Comparison of ENCODE assay signal across 1 cellular context in the genomic region with DNA sequence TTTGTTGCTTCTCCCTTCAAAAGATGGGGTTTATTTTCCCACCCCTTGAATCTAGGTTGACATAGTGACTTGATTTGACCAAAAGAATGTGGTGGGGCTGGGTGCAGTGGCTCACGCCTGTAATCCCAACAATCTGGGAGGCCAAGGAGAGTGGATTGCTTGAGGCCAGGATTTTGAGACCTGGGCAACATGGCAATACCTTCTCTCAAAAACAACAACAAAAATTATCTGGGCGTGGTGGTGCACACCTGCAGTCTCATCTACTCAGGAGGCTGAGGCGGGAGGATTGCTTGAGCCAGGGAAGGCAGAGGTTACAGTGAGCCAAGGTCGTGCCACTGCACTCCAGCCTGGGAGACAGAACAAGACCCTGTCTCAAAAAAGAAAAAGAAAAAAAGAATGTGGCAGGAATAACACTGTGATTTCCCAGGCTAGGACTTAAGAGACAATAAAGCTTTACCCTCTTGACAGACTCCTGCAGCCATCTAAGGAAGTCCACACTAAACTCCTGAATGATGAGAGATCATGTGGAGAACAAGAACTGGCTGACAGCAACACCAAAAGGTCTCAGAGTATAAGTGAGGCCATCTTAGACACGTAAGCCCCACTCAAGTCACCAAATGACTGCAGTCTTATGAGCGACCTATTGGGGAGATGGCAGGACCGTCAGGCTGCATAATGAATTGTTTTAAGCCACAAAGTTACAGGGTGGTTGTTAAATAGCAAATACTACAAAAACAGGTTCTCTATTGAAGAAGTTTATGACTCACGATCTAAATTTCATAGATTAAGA.
TF ChIP-seq lines count a peak whose summit lies in the region.

No MANE protein-coding gene starts in this region.

TF ChIP-seq in K562, 482 proteins besides CTCF, POLR2A, EP300 and RAD21 (continued from another document):
- TF ChIP-seq, protein P1, sequence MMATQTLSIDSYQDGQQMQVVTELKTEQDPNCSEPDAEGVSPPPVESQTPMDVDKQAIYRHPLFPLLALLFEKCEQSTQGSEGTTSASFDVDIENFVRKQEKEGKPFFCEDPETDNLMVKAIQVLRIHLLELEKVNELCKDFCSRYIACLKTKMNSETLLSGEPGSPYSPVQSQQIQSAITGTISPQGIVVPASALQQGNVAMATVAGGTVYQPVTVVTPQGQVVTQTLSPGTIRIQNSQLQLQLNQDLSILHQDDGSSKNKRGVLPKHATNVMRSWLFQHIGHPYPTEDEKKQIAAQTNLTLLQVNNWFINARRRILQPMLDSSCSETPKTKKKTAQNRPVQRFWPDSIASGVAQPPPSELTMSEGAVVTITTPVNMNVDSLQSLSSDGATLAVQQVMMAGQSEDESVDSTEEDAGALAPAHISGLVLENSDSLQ (IDR thresholded peaks at IDR 0.05), result 0 out of 2 replicates have a peak, but pooled peaks have one; percentile 33
- TF ChIP-seq PCBP1 (IDR thresholded peaks at IDR 0.05; ENCODE audit: low read depth, low read length, poor library complexity, severe bottlenecking) (no peak), MYBL2 (IDR thresholded peaks at IDR 0.05; ENCODE audit: low read depth) (no peak), MYBL2 (CRISPR knock-in tag; IDR thresholded peaks at IDR 0.05; ENCODE audit: borderline replicate concordance) (no peak), TAF1 (IDR thresholded peaks at IDR 0.05; ENCODE audit: control insufficient read depth, extremely low read depth, insufficient read depth, low read length, severe bottlenecking) (peak; percentile 31), PCBP2 (IDR thresholded peaks at IDR 0.05; ENCODE audit: low read depth, low read length, poor library complexity, severe bottlenecking) (no peak), PRMT5 (CRISPR knock-in tag; IDR thresholded peaks at IDR 0.05) (no peak), ZNF121 (CRISPR knock-in tag; conservative IDR thresholded peaks at IDR 0.05) (no peak), SMARCB1 (IDR thresholded peaks at IDR 0.05; ENCODE audit: insufficient read length, low read depth) (no peak)
